Comparison of ENCODE assay signal across 22 cellular contexts in genomic region chr1:15946546-15947381, GRCh38. TPM values are rescaled to one million over a fixed set of nuclear protein-coding genes. Genes with fewer than 3 reads are reported as not detected.
A peak's percentile ranks its signal among the peaks of the same experiment; 100 is the strongest.
DNase-seq lines count a peak whose midpoint lies in the region; ATAC-seq, FAIRE-seq and TF ChIP-seq lines count a peak whose summit lies in the region.
"Had no signal": no experiment of that assay in that cellular context is flagged by ENCODE, and none has a peak within 500 bp of the region (broad histone marks: within the 10 kb centered on the region; RNA-seq: fewer than 3 reads in every experiment).

No MANE protein-coding gene starts in this region.

- no peak for DNase-seq in CD4-positive, CD25-positive, alpha-beta regulatory T cell
- DNase-seq in K562 (ENCODE audit: extremely low read depth in 1 of 4, low spot score in 3 of 4) (no peak), neuronal stem cell (ENCODE audit: low spot score) (no peak), hippocampal formation (lab: John Stamatoyannopoulos, UW) (no peak), midbrain (lab: John Stamatoyannopoulos, UW) (no peak), AML-193 (lab: John Stamatoyannopoulos, UW) (no peak)
- DNase-seq: activated CD4-positive, CD25-positive, alpha-beta regulatory T cell treated with anti-CD3 and anti-CD28 coated beads, Interleukin-2, amount 50 U/mL, for 72 hours; DMS53; esophagus squamous epithelium; NCI-H1694 treated with DMSO at 0.1 percent for 48 hours; NCI-H446 treated with DMSO at 0.1 percent for 48 hours; SHP77 treated with DMSO at 0.1 percent for 48 hours; testis had no signal

- WGBS in K562 (ENCODE audit: insufficient coverage, low coverage, missing lambda C conversion rate) = 87% methylated on average over 18 of the region's 18 CpGs
- no CpG with 5 or more reads among the region's 18 CpGs for WGBS in neuronal stem cell (ENCODE audit: extremely low coverage in 2 of 2, insufficient read length in 2 of 2, insufficient replicate concordance in 1 of 2), 2 donors

- H3K4me2 ChIP-seq in K562 (ENCODE audit: insufficient read depth, low read length) (no peak overlapping the region), neuronal stem cell (ENCODE audit: insufficient read depth, low read length, poor library complexity, severe bottlenecking) (no peak overlapping the region)

- H2BK5ac ChIP-seq in neuronal stem cell (ENCODE audit: low read length) = no peak overlapping the region

- peak overlapping the region in 2 of 3 donors; percentile 83 to 98 for H3K27ac Mint-ChIP-seq in CD4-positive, CD25-positive, alpha-beta regulatory T cell

- H3K4me3 Mint-ChIP-seq in CD4-positive, CD25-positive, alpha-beta regulatory T cell = no peak overlapping the region

- intact Hi-C loops in K562 (cut with micrococcal nuclease) = no loop called here

- H4K20me1 ChIP-seq in K562 (replicated peaks; ENCODE audit: control insufficient read depth, insufficient read depth, low read length) = peaks cover 4% of the 10 kb centered on the region; the same call in 1 of the 2 replicates

- H4K91ac ChIP-seq in neuronal stem cell (ENCODE audit: low read depth, low read length, poor library complexity) = no peak overlapping the region

- ATAC-seq in CD4-positive, CD25-positive, alpha-beta regulatory T cell (ENCODE audit: low read depth in 2 of 2) = no peak
- no peak for ATAC-seq in K562
- no peak for ATAC-seq in GM18519 (IDR thresholded peaks at IDR 0.05; ENCODE audit: low FRiP score, unreplicated experiment)
- ATAC-seq: body of pancreas, right cardiac atrium had no signal

- BruUV-seq in K562 (replicated peaks; lab: Mats Ljungman, UMichigan) = no TSS peak

- no peak for TF ChIP-seq RAD21 in K562 (CRISPR knock-in tag; conservative IDR thresholded peaks at IDR 0.05 in 1 of 2, IDR thresholded peaks at IDR 0.05 in 1 of 2)

- H2BK120ac ChIP-seq in neuronal stem cell (ENCODE audit: low read depth, low read length) = no peak overlapping the region

- H3K4ac ChIP-seq in neuronal stem cell (ENCODE audit: low read length) = no peak overlapping the region

- peaks cover 47% of the 10 kb centered on the region for H3K79me2 ChIP-seq in K562 (ENCODE audit: control insufficient read depth, insufficient read depth, low read length)

- H3K9ac ChIP-seq in K562 (ENCODE audit: insufficient read depth in 1 of 2, low read depth in 2 of 2, low read length in 2 of 2) (peak overlapping the region in 1 of 2 experiments; percentile 31; a peak in 1 of 4 replicates), neuronal stem cell (ENCODE audit: low read depth, low read length, poor library complexity) (peak overlapping the region; percentile 78)

- H2BK15ac ChIP-seq in neuronal stem cell (ENCODE audit: low read length) = no peak overlapping the region

- H3K9me3 Mint-ChIP-seq in CD4-positive, CD25-positive, alpha-beta regulatory T cell = no peaks in the 10 kb centered on the region

- H3K27me3 Mint-ChIP-seq in CD4-positive, CD25-positive, alpha-beta regulatory T cell = no peaks in the 10 kb centered on the region

- peak overlapping the region; percentile 18 for H3K23ac ChIP-seq in neuronal stem cell (ENCODE audit: low read depth, low read length, poor library complexity)

- H3K79me1 ChIP-seq in neuronal stem cell (ENCODE audit: low read depth, low read length) = peaks cover 10% of the 10 kb centered on the region

- no peak overlapping the region for H2BK12ac ChIP-seq in neuronal stem cell (ENCODE audit: low read length)

- peak overlapping the region; percentile 48 for H3K18ac ChIP-seq in neuronal stem cell (ENCODE audit: low read length)

- no peak overlapping the region for H2AFZ ChIP-seq in K562 (ENCODE audit: low read depth, low read length)
- H2AFZ ChIP-seq in neuronal stem cell (ENCODE audit: low read length) = no peak overlapping the region

- H4K8ac ChIP-seq in neuronal stem cell (ENCODE audit: low read depth, low read length) = no peak overlapping the region

- no peaks in the 10 kb centered on the region for H3K27me3 ChIP-seq in CD4-positive, CD25-positive, alpha-beta regulatory T cell (ENCODE audit: control insufficient read depth, insufficient read depth, low read length)
- H3K27me3 ChIP-seq in K562 (ENCODE audit: control insufficient read depth in 2 of 2, insufficient read depth in 2 of 2, low read length in 2 of 2) (no peaks in the 10 kb centered on the region), neuronal stem cell (ENCODE audit: control insufficient read depth in 3 of 3, insufficient read depth in 3 of 3, low read depth in 1 of 3, low read length in 3 of 3) (no peaks in the 10 kb centered on the region)
- H3K27me3 ChIP-seq: body of pancreas, esophagus squamous epithelium, neutrophil, testis had no signal

- H3K4me1 Mint-ChIP-seq in CD4-positive, CD25-positive, alpha-beta regulatory T cell = peaks cover 13 to 52% (median 30%) of the 10 kb centered on the region in 4 donors

- TF ChIP-seq EP300 in K562 (IDR thresholded peaks at IDR 0.05; ENCODE audit: low read length) = no peak

- no peak for TF ChIP-seq POLR2A in K562 (conservative IDR thresholded peaks at IDR 0.05)

- CTCF ChIA-PET in HEK293 (lab: Yijun Ruan, JAX) = no interaction called here
- CTCF ChIA-PET in K562 (lab: Yijun Ruan, JAX; ENCODE audit: low intra/inter-chr PET ratio) = no interaction called here

- peaks cover 44% of the 10 kb centered on the region for H3K4me1 ChIP-seq in CD4-positive, CD25-positive, alpha-beta regulatory T cell (ENCODE audit: control insufficient read depth, insufficient read depth, low read length, poor library complexity, severe bottlenecking)
- H3K4me1 ChIP-seq in HEK293 (ENCODE audit: control insufficient read depth, insufficient read depth, low read length) = peaks cover 12% of the 10 kb centered on the region
- H3K4me1 ChIP-seq in K562 (replicated peaks in 1 of 2; ENCODE audit: control insufficient read depth in 2 of 2, insufficient read depth in 2 of 2, low read length in 2 of 2) = peaks cover 38 to 71% of the 10 kb centered on the region in 2 experiments
- peaks cover 2 to 23% of the 10 kb centered on the region in 2 donors for H3K4me1 ChIP-seq in neuronal stem cell (ENCODE audit: control insufficient read depth in 2 of 2, insufficient read depth in 1 of 2, low read depth in 1 of 2, low read length in 2 of 2)

- H3K14ac ChIP-seq in neuronal stem cell (ENCODE audit: low read length) = no peak overlapping the region

- H3K9me1 ChIP-seq in K562 (ENCODE audit: control insufficient read depth, insufficient read depth, low read length) = peaks cover 8% of the 10 kb centered on the region

- no peak overlapping the region for H3K4me3 ChIP-seq in CD4-positive, CD25-positive, alpha-beta regulatory T cell (ENCODE audit: low read depth, low read length)
- H3K4me3 ChIP-seq in HEK293 (ENCODE audit: low read depth, low read length) (no peak overlapping the region), K562 (no peak overlapping the region), neuronal stem cell (ENCODE audit: low read length in 2 of 2) (no peak overlapping the region)
- H3K4me3 ChIP-seq: body of pancreas, esophagus squamous epithelium, testis had no signal

- no peak overlapping the region for H3K27ac ChIP-seq in CD4-positive, CD25-positive, alpha-beta regulatory T cell (ENCODE audit: insufficient read depth, low read length, poor library complexity, severe bottlenecking)
- H3K27ac ChIP-seq in HEK293 (ENCODE audit: extremely low read depth, low read depth, low read length) (no peak overlapping the region), K562 (ENCODE audit: extremely low read depth, low read depth, low read length) (no peak overlapping the region), neuronal stem cell (replicated peaks; ENCODE audit: low read length) (no peak overlapping the region)
- H3K27ac ChIP-seq: body of pancreas, neutrophil had no signal

- no peak for FAIRE-seq in K562 (lab: Jason Lieb, UNC)
- FAIRE-seq: H54, islet of Langerhans had no signal

- no peak overlapping the region for H2AK5ac ChIP-seq in neuronal stem cell (ENCODE audit: low read depth, low read length)

- peaks cover 51% of the 10 kb centered on the region for H3K36me3 ChIP-seq in CD4-positive, CD25-positive, alpha-beta regulatory T cell (ENCODE audit: control insufficient read depth, insufficient read depth, low read length)
- H3K36me3 ChIP-seq in HEK293 (ENCODE audit: control insufficient read depth in 2 of 2, insufficient read depth in 1 of 2, low read length in 2 of 2) (peaks cover 0 to 78% of the 10 kb centered on the region in 2 experiments; a peak in 2 of 3 replicates), K562 (ENCODE audit: control insufficient read depth, insufficient read depth, low read length) (peaks cover 78% of the 10 kb centered on the region; the same call in 2 of the 3 replicates), neuronal stem cell (replicated peaks in 1 of 2; ENCODE audit: control insufficient read depth in 2 of 2, insufficient read depth in 2 of 2, low read length in 2 of 2) (peaks cover 41 to 86% of the 10 kb centered on the region in 2 donors)

- H3K36me3 Mint-ChIP-seq in CD4-positive, CD25-positive, alpha-beta regulatory T cell = peaks cover 7% of the 10 kb centered on the region

- POLR2A ChIA-PET in HEK293 (lab: Yijun Ruan, JAX) = no interaction called here
- POLR2A ChIA-PET in K562 (lab: Yijun Ruan, JAX) = interaction anchor here (1.1 kb wide), 1 partner anchor 115 kb away, joined by 5 read pairs; no protein-coding TSS in a partner anchor

- TF ChIP-seq CTCF in HEK293 (tag by site-specific recombination; IDR thresholded peaks at IDR 0.05) (no peak), K562 (IDR thresholded peaks at IDR 0.05 in 2 of 3, conservative IDR thresholded peaks at IDR 0.05 in 1 of 3; ENCODE audit: insufficient read depth in 2 of 3, low read depth in 1 of 3, low read length in 3 of 3) (no peak)

- H3K9me3 ChIP-seq in CD4-positive, CD25-positive, alpha-beta regulatory T cell (ENCODE audit: control insufficient read depth in 2 of 2, low read length in 2 of 2) = no peaks in the 10 kb centered on the region
- no peaks in the 10 kb centered on the region for H3K9me3 ChIP-seq in HEK293 (ENCODE audit: control insufficient read depth, insufficient read depth, low read depth, low read length)
- H3K9me3 ChIP-seq in K562 (replicated peaks; ENCODE audit: control insufficient read depth, insufficient read depth, low read depth, low read length) = no peaks in the 10 kb centered on the region
- peaks cover 0 to 1% of the 10 kb centered on the region in 2 donors for H3K9me3 ChIP-seq in neuronal stem cell (replicated peaks in 1 of 2; ENCODE audit: control insufficient read depth in 2 of 2, insufficient read depth in 1 of 2, low read depth in 1 of 2, low read length in 2 of 2)
- H3K9me3 ChIP-seq: body of pancreas, esophagus squamous epithelium, neutrophil, testis had no signal

- in situ Hi-C loops in K562 (cut with MboI) = no loop called here

RNA-seq across cellular contexts. Expression of gene ZBTB17, which starts 29.1 kb away (rescaled TPM):
- total RNA-seq in CD4-positive, CD25-positive, alpha-beta regulatory T cell = 93.0 TPM
- polyA plus RNA-seq in CD4-positive, CD25-positive, alpha-beta regulatory T cell = 10 to 100 TPM; 13.5 to 20.9 (median 16.3) TPM
- total RNA-seq in K562 (2011; cell fraction: chromatin; rRNA removed; ENCODE audit: low replicate concordance) = 64.2 and 253 TPM in 2 replicates
- 186 and 214 TPM in 2 replicates for total RNA-seq in K562 (2011; cell fraction: nucleolus; rRNA removed)
- total RNA-seq in K562 (2011; cell fraction: nucleoplasm; rRNA removed) = 76.0 and 95.5 TPM in 2 replicates
- total RNA-seq in K562 (2014; rRNA removed) (43.3 and 54.0 TPM in 2 replicates), K562 (2014; rRNA removed; fragmentation: Illumina TruSeq; extraction: Trizol) (10.4 and 11.0 TPM in 2 replicates), K562 (2015; rRNA removed; fragmentation: Illumina TruSeq; extraction: Trizol) (29.6 and 33.2 TPM in 2 replicates), K562 (2021) (46.5 and 53.4 TPM in 2 replicates)
- polyA plus RNA-seq in K562 (2011; rRNA removed) (43.4 and 71.1 TPM in 2 replicates), K562 (2014; fragmentation: Illumina TruSeq; extraction: Trizol) (15.1 and 31.6 TPM in 2 replicates), K562 (2014; fragmentation: Nextera tagmentation; extraction: Ambion mirVana) (1 to 10 TPM; 1.1 to 1.7 TPM), K562 (2014; rRNA removed) (50.3 and 54.1 TPM in 2 replicates)
- polyA plus RNA-seq in K562 (2011; cell fraction: cytosol; rRNA removed) = 56.0 and 83.7 TPM in 2 replicates
- 333 and 422 TPM in 2 replicates for polyA plus RNA-seq in K562 (2011; cell fraction: nucleus; rRNA removed)
- 34.3 and 57.6 TPM in 2 replicates for polyA plus RNA-seq in K562 (2012)
- polyA minus RNA-seq in K562 (2011; rRNA and poly(A)+ RNA removed) = 22.8 and 30.5 TPM in 2 replicates
- polyA minus RNA-seq in K562 (2011; cell fraction: cytosol; rRNA and poly(A)+ RNA removed) = 36.4 and 38.9 TPM in 2 replicates
- 70.3 and 82.3 TPM in 2 replicates for polyA minus RNA-seq in K562 (2011; cell fraction: nucleus; rRNA and poly(A)+ RNA removed)
- 26.5 TPM for polyA plus RNA-seq in neuronal stem cell (2013, experiment 1 of 2)
- 28.4 TPM for polyA plus RNA-seq in neuronal stem cell (2013, experiment 2 of 2)

RNA-seq across cellular contexts. Expression of gene SRARP, which starts 57.3 kb away (rescaled TPM):
- not detected for total RNA-seq in CD4-positive, CD25-positive, alpha-beta regulatory T cell
- polyA plus RNA-seq in CD4-positive, CD25-positive, alpha-beta regulatory T cell = not detected
- total RNA-seq in K562 (2011; cell fraction: chromatin; rRNA removed; ENCODE audit: low replicate concordance) = not detected in 2 replicates
- not detected in 2 replicates for total RNA-seq in K562 (2011; cell fraction: nucleolus; rRNA removed)
- total RNA-seq in K562 (2011; cell fraction: nucleoplasm; rRNA removed) = not detected in 2 replicates
- total RNA-seq in K562 (2014; rRNA removed) (not detected in 2 replicates), K562 (2014; rRNA removed; fragmentation: Illumina TruSeq; extraction: Trizol) (not detected in 2 replicates), K562 (2015; rRNA removed; fragmentation: Illumina TruSeq; extraction: Trizol) (not detected in 2 replicates), K562 (2021) (not detected in 2 replicates)
- polyA plus RNA-seq in K562 (2011; rRNA removed) (not detected in 2 replicates), K562 (2014; fragmentation: Illumina TruSeq; extraction: Trizol) (not detected in 2 replicates), K562 (2014; fragmentation: Nextera tagmentation; extraction: Ambion mirVana) (not detected), K562 (2014; rRNA removed) (not detected in 2 replicates)
- polyA plus RNA-seq in K562 (2011; cell fraction: cytosol; rRNA removed) = not detected in 2 replicates
- not detected in 2 replicates for polyA plus RNA-seq in K562 (2011; cell fraction: nucleus; rRNA removed)
- polyA plus RNA-seq in K562 (2012) = not detected in 2 replicates
- polyA minus RNA-seq in K562 (2011; rRNA and poly(A)+ RNA removed) = not detected in 2 replicates
- polyA minus RNA-seq in K562 (2011; cell fraction: cytosol; rRNA and poly(A)+ RNA removed) = not detected in 2 replicates
- not detected in 2 replicates for polyA minus RNA-seq in K562 (2011; cell fraction: nucleus; rRNA and poly(A)+ RNA removed)
- polyA plus RNA-seq in neuronal stem cell (2013, experiment 1 of 2) = not detected
- not detected for polyA plus RNA-seq in neuronal stem cell (2013, experiment 2 of 2)
- total RNA-seq: body of pancreas; esophagus squamous epithelium; T-helper 2 cell treated with Interferon-gamma antibody and Interleukin-4, amounts not matched to agents 100 ng/mL and 5 ng/mL, for 36 hours had no signal
- polyA plus RNA-seq: BJ had no signal
